In the genomic region with DNA sequence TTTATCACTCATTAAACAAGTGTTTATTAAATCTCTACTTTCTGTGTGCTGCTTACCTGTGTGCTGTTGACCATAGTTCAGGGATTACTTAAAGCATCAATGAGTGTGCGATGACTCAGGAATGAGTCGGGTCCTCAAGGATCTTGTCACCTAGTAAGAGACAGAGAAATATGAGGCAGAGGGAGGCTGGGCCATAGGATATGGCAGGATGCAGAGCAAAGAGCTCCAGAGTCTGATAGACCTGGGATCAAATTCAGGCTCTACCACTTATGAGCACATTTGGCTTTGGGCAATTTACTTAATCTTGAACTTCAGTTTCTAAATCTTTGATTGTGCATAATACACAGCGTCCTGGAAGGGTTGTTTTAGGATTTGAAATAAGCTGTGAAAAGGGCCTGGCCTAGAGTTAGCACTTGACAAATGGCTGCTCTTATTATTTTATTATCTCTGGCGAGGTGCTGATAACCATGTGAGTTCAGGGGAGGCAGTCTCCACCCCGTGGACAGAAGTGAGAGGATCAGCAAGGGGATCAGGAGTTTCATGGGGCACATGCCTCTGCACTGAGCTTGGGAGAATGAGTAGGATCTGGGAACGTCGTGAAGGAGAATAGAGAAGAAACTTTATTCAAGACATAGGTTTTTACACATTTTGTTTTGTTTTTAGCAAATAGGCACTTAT, we compare ENCODE assay signal across 13 cellular contexts.
DNase-seq lines count a peak whose midpoint lies in the region; ATAC-seq, FAIRE-seq and TF ChIP-seq lines count a peak whose summit lies in the region.
"Had no signal": no experiment of that assay in that cellular context is flagged by ENCODE, and none has a peak within 500 bp of the region (broad histone marks: within the 10 kb centered on the region; RNA-seq: fewer than 3 reads in every experiment).

No MANE protein-coding gene starts in this region.

- peaks cover 13 to 100% of the 10 kb centered on the region in 2 experiments; a peak in 3 of 4 replicates for H3K79me2 ChIP-seq in H1 (ENCODE audit: control insufficient read depth in 1 of 2, insufficient read depth in 2 of 2, low read length in 2 of 2)

- CTCF ChIA-PET in H1 (lab: Charles Lee; ENCODE audit: partially characterized antibody), result interaction anchor here (0.8 to 7.8 kb wide), 11 partner anchors 8 to 170 kb away, joined by 3 to 69 read pairs (median 6); no protein-coding TSS in a partner anchor

- no peak overlapping the region for H3K4me3 ChIP-seq in H1 (ENCODE audit: extremely low read depth in 1 of 4, insufficient read depth in 2 of 4, low read depth in 3 of 4, low read length in 4 of 4)
- H3K4me3 ChIP-seq: body of pancreas, SK-N-MC had no signal

- no peak overlapping the region for H3K27ac ChIP-seq in H1 (ENCODE audit: low read depth, low read length)
- H3K27ac ChIP-seq: body of pancreas, SK-N-MC had no signal

- H4K8ac ChIP-seq in H1 (ENCODE audit: extremely low read depth, insufficient read depth, low read length), result no peak overlapping the region

- H3K4me1 ChIP-seq in H1 (replicated peaks in 1 of 4; ENCODE audit: control insufficient read depth in 3 of 4, insufficient read depth in 4 of 4, low read length in 3 of 4), result peaks cover 0 to 17% (median 9%) of the 10 kb centered on the region in 4 experiments; a peak in 4 of 7 replicates

- peaks cover 21% of the 10 kb centered on the region for H3K79me1 ChIP-seq in H1 (ENCODE audit: low read depth, low read length)

- no peak for TF ChIP-seq EP300 in H1 (IDR thresholded peaks at IDR 0.05; ENCODE audit: borderline replicate concordance in 1 of 2, low read depth in 2 of 2, low read length in 2 of 2)

- H3K18ac ChIP-seq in H1 (ENCODE audit: extremely low read depth, low read length), result no peak overlapping the region

- no peak for ATAC-seq in HG02571 (IDR thresholded peaks at IDR 0.05; ENCODE audit: unreplicated experiment)
- ATAC-seq: body of pancreas; stimulated activated naive CD8-positive, alpha-beta T cell treated with anti-CD3 and anti-CD28 coated beads, Interleukin-15, amount 100 ng/mL, for 72 hours had no signal

- no peaks in the 10 kb centered on the region for H3K23me2 ChIP-seq in H1 (ENCODE audit: low read depth, low read length)

- no peak overlapping the region for H3K56ac ChIP-seq in H1 (replicated peaks; ENCODE audit: insufficient read length, low read depth, low read length)

- H2BK12ac ChIP-seq in H1 (ENCODE audit: low read depth, low read length), result no peak overlapping the region

- H2BK15ac ChIP-seq in H1 (ENCODE audit: low read length), result no peak overlapping the region

- H2BK120ac ChIP-seq in H1 (replicated peaks; ENCODE audit: low read depth, low read length), result no peak overlapping the region

- no peak overlapping the region for H4K5ac ChIP-seq in H1 (ENCODE audit: insufficient read length, low read depth, low read length)

- no peak overlapping the region for H3K9ac ChIP-seq in H1 (replicated peaks in 1 of 4; ENCODE audit: extremely low read depth in 1 of 4, low read depth in 3 of 4, low read length in 3 of 4)

- no peak overlapping the region for H3K23ac ChIP-seq in H1 (ENCODE audit: insufficient read length)

- H3K27me3 ChIP-seq in H1 (replicated peaks in 1 of 4; ENCODE audit: control insufficient read depth in 3 of 4, extremely low read depth in 1 of 4, insufficient read depth in 3 of 4, low read length in 3 of 4), result no peaks in the 10 kb centered on the region
- H3K27me3 ChIP-seq: body of pancreas had no signal

- DNase-seq in EL, result peak; percentile 47
- DNase-seq in LoVo (ENCODE audit: low spot score), result peak; percentile 29
- DNase-seq in H1 (ENCODE audit: low read depth in 1 of 2, low spot score in 2 of 2), result no peak
- no peak for DNase-seq in nephron progenitor cell
- DNase-seq in type B pancreatic cell (ENCODE audit: extremely low spot score, unreplicated experiment), result no peak
- DNase-seq in Kasumi-1 (lab: John Stamatoyannopoulos, UW), result no peak
- DNase-seq: activated CD8-positive, alpha-beta memory T cell treated with anti-CD3 and anti-CD28 coated beads for 24 hours; body of pancreas; GOT3; NCI-H1436; stimulated activated naive CD8-positive, alpha-beta T cell treated with anti-CD3 and anti-CD28 coated beads, Interleukin-15, amount 100 ng/mL, for 72 hours had no signal

- POLR2A ChIA-PET in H1 (lab: Charles Lee; ENCODE audit: partially characterized antibody), result interaction anchor here (1.1 kb wide), 1 partner anchor 93 kb away, joined by 4 read pairs; no protein-coding TSS in a partner anchor

- 88% methylated on average over 7 of the region's 7 CpGs; no CpG with 5 or more reads in 1 of the 2 experiments for WGBS in H1 (ENCODE audit: extremely low coverage in 1 of 2, insufficient coverage in 1 of 2, insufficient read length in 1 of 2, insufficient replicate concordance in 2 of 2, low coverage in 1 of 2, low lambda C conversion rate in 2 of 2, missing lambda C conversion rate in 1 of 2), 2 experiments

- no peaks in the 10 kb centered on the region for H3K27me3 Mint-ChIP-seq in nephron progenitor cell (ENCODE audit: low read depth, poor library complexity)
- no peaks in the 10 kb centered on the region for H3K27me3 Mint-ChIP-seq in type B pancreatic cell
- H3K27me3 Mint-ChIP-seq: stimulated activated naive CD8-positive, alpha-beta T cell treated with anti-CD3 and anti-CD28 coated beads, Interleukin-15, amount 100 ng/mL, for 72 hours had no signal

- no peak overlapping the region for H3K4me2 ChIP-seq in H1 (ENCODE audit: insufficient read depth in 1 of 2, low read depth in 2 of 2, low read length in 2 of 2)

- FAIRE-seq in H1 (lab: Jason Lieb, UNC), result no peak

- H2AK5ac ChIP-seq in H1 (ENCODE audit: low read depth, low read length), result no peak overlapping the region

- no peak overlapping the region for H2BK20ac ChIP-seq in H1 (ENCODE audit: low read length)

- TF ChIP-seq CTCF in H1 (IDR thresholded peaks at IDR 0.05; ENCODE audit: control extremely low read depth in 1 of 3, insufficient read depth in 1 of 3, low read depth in 1 of 3, low read length in 3 of 3) (0 out of 4 replicates have a peak, but pooled peaks of 1 of the 3 experiments have one; percentile 14), nephron progenitor cell (IDR thresholded peaks at IDR 0.05) (no peak), type B pancreatic cell (conservative IDR thresholded peaks at IDR 0.05) (no peak)

- TF ChIP-seq RAD21 in H1 (IDR thresholded peaks at IDR 0.05 in 1 of 2, conservative IDR thresholded peaks at IDR 0.05 in 1 of 2; ENCODE audit: low read depth in 2 of 2, low read length in 2 of 2), result peak; percentile 24 to 41

- H3K14ac ChIP-seq in H1 (ENCODE audit: insufficient read length), result no peak overlapping the region

- H3K4me1 Mint-ChIP-seq in nephron progenitor cell (peaks cover 60% of the 10 kb centered on the region), type B pancreatic cell (ENCODE audit: unreplicated experiment) (peaks cover 47% of the 10 kb centered on the region)
- H3K4me1 Mint-ChIP-seq: stimulated activated naive CD8-positive, alpha-beta T cell treated with anti-CD3 and anti-CD28 coated beads, Interleukin-15, amount 100 ng/mL, for 72 hours had no signal

- no peaks in the 10 kb centered on the region for H3K9me3 ChIP-seq in H1 (ENCODE audit: insufficient read depth in 2 of 2, low read depth in 1 of 2, low read length in 1 of 2)
- H3K9me3 ChIP-seq: body of pancreas had no signal

- H3K4me3 Mint-ChIP-seq in nephron progenitor cell, result no peak overlapping the region
- no peak overlapping the region for H3K4me3 Mint-ChIP-seq in type B pancreatic cell
- H3K4me3 Mint-ChIP-seq: stimulated activated naive CD8-positive, alpha-beta T cell treated with anti-CD3 and anti-CD28 coated beads, Interleukin-15, amount 100 ng/mL, for 72 hours had no signal

- no peak overlapping the region for H2BK5ac ChIP-seq in H1 (ENCODE audit: low read depth, low read length)

- TF ChIP-seq POLR2A in H1 (IDR thresholded peaks at IDR 0.05; ENCODE audit: control extremely low read depth in 1 of 2, low read depth in 2 of 2, low read length in 2 of 2), result no peak

- no peaks in the 10 kb centered on the region for H3K9me3 Mint-ChIP-seq in nephron progenitor cell
- H3K9me3 Mint-ChIP-seq in type B pancreatic cell, result no peaks in the 10 kb centered on the region
- H3K9me3 Mint-ChIP-seq: stimulated activated naive CD8-positive, alpha-beta T cell treated with anti-CD3 and anti-CD28 coated beads, Interleukin-15, amount 100 ng/mL, for 72 hours had no signal

- H4K91ac ChIP-seq in H1 (replicated peaks; ENCODE audit: insufficient read length, low read length), result no peak overlapping the region

- no peak overlapping the region for H2AFZ ChIP-seq in H1 (ENCODE audit: low read length)

- H3K36me3 Mint-ChIP-seq in nephron progenitor cell (ENCODE audit: low read depth) (no peaks in the 10 kb centered on the region), type B pancreatic cell (peaks cover 4% of the 10 kb centered on the region)

- peaks cover 16 to 18% of the 10 kb centered on the region in 2 experiments for H4K20me1 ChIP-seq in H1 (replicated peaks in 1 of 2; ENCODE audit: control insufficient read depth in 1 of 2, insufficient read depth in 2 of 2, low read length in 2 of 2)

- H3K36me3 ChIP-seq in H1 (ENCODE audit: control insufficient read depth in 2 of 4, insufficient read depth in 4 of 4, low read length in 3 of 4), result no peaks in the 10 kb centered on the region

- H3K27ac Mint-ChIP-seq in nephron progenitor cell, result peak overlapping the region; percentile 70
- H3K27ac Mint-ChIP-seq in type B pancreatic cell, result no peak overlapping the region
- H3K27ac Mint-ChIP-seq: stimulated activated naive CD8-positive, alpha-beta T cell treated with anti-CD3 and anti-CD28 coated beads, Interleukin-15, amount 100 ng/mL, for 72 hours had no signal

- H3K4ac ChIP-seq in H1 (replicated peaks; ENCODE audit: insufficient read length, low read depth, low read length), result no peak overlapping the region

TF ChIP-seq in H1, 55 proteins besides CTCF, POLR2A, EP300 and RAD21 (continues in another document):
- no peak for TF ChIP-seq CREB1 (IDR thresholded peaks at IDR 0.05)
- no peak for TF ChIP-seq FOSL1 (IDR thresholded peaks at IDR 0.05; ENCODE audit: insufficient read depth, low read depth, low read length)
- TF ChIP-seq GTF2F1 (IDR thresholded peaks at IDR 0.05; ENCODE audit: borderline replicate concordance, low read depth, low read length), result no peak
- no peak for TF ChIP-seq CEBPB (IDR thresholded peaks at IDR 0.05; ENCODE audit: low read depth, low read length)
- no peak for TF ChIP-seq SP2 (IDR thresholded peaks at IDR 0.05; ENCODE audit: low read length)
- TF ChIP-seq, protein P1, sequence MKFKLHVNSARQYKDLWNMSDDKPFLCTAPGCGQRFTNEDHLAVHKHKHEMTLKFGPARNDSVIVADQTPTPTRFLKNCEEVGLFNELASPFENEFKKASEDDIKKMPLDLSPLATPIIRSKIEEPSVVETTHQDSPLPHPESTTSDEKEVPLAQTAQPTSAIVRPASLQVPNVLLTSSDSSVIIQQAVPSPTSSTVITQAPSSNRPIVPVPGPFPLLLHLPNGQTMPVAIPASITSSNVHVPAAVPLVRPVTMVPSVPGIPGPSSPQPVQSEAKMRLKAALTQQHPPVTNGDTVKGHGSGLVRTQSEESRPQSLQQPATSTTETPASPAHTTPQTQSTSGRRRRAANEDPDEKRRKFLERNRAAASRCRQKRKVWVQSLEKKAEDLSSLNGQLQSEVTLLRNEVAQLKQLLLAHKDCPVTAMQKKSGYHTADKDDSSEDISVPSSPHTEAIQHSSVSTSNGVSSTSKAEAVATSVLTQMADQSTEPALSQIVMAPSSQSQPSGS (IDR thresholded peaks at IDR 0.05; ENCODE audit: low read length), result no peak
- TF ChIP-seq KDM5A (IDR thresholded peaks at IDR 0.05; ENCODE audit: low read length), result no peak

Comparison
In these comparisons a context has a peak if more than half of its experiments do, and no peak if none do; other contexts are left out.
1. DNase-seq: peak in EL (single experiment) and LoVo (single experiment); none in H1 (0 of 2), nephron progenitor cell (single experiment), type B pancreatic cell (single experiment) and Kasumi-1 (0 of 2).